In the genomic region with DNA sequence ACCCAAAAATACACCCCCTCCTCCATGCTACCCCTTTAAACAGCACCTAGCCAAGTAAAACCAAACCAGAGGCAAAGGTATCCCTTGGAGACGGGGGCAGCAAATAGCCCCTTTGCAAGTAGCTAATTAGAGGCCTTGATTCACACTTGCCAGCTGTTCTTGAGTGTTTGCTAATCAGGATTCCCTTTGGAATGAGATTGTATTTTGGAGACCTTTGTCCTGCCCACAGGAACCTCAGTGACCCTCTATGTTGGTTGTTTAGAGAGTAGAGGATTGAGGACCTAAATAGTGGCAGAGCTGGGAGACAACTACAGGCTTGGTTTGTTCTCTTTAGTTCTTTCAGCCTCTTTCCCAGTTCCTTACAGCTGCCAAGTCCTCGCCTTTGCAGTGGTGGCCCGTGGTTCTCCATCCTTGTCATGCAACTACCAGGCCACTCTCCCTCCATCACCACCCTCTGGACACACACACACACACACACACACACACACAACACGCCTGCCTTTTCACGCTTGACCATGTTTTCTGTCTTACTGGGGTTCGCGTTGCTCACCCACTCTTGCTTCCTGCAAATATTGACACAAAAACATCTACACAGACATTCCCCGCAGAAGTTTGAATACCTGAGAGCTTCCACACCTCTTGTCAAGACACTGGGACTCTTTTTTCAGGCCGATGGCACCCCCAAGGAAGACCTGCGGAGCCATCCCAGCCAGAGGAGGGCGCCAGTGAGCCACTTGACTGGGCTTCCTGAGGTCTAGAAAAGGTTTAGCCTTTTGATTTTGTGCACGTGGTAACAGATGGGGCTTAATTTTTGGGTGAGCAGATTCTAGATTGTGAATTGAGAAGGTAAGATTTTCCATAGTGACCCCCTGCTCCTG, we compare ENCODE assay signal across 8 cellular contexts.
A peak's percentile ranks its signal among the peaks of the same experiment; 100 is the strongest.
DNase-seq lines count a peak whose midpoint lies in the region; ATAC-seq and TF ChIP-seq lines count a peak whose summit lies in the region.

No MANE protein-coding gene starts in this region.

- no peaks in the 10 kb centered on the region for H3K27me3 Mint-ChIP-seq in activated B cell treated with CpG ODN at 0.5 μM for 24 hours

- intact Hi-C loops in activated B cell treated with CpG ODN at 0.5 μM for 24 hours (cut with micrococcal nuclease): loop anchor here (1.0 to 5.0 kb wide), 9 partner anchors 12 to 1130 kb away; partner anchors contain the start of gene GPR183

- peaks cover 21% of the 10 kb centered on the region for H3K36me3 Mint-ChIP-seq in activated B cell treated with CpG ODN at 0.5 μM for 24 hours (ENCODE audit: low read depth)
- H3K36me3 Mint-ChIP-seq in stimulated activated effector memory CD8-positive, alpha-beta T cell treated with anti-CD3 and anti-CD28 coated beads, Interleukin-12 subunit alpha, Interleukin-12 subunit beta, amount 100 ng/mL, for 72 hours: peaks cover 28% of the 10 kb centered on the region

- CTCF ChIA-PET in AG04449 (lab: Yijun Ruan, JAX) (interaction anchor here (0.8 to 3.4 kb wide), 5 partner anchors 48 to 734 kb away, joined by 3 to 14 read pairs (median 4); no protein-coding TSS in a partner anchor), activated B cell treated with CpG ODN at 0.5 μM for 24 hours (lab: Charles Lee) (interaction anchor here (0.7 to 12.6 kb wide), 39 partner anchors 8 to 219 kb away, joined by 3 to 217 read pairs (median 5); partner anchors contain the start of gene GPR183)

- TF ChIP-seq EP300 in Ishikawa (IDR thresholded peaks at IDR 0.05; ENCODE audit: borderline replicate concordance): no peak

- no peaks in the 10 kb centered on the region for H3K9me3 Mint-ChIP-seq in activated B cell treated with CpG ODN at 0.5 μM for 24 hours
- no peaks in the 10 kb centered on the region for H3K9me3 Mint-ChIP-seq in stimulated activated effector memory CD8-positive, alpha-beta T cell treated with anti-CD3 and anti-CD28 coated beads, Interleukin-12 subunit alpha, Interleukin-12 subunit beta, amount 100 ng/mL, for 72 hours

- TF ChIP-seq CTCF in AG04449 (IDR thresholded peaks at IDR 0.05; ENCODE audit: insufficient read depth, low read length, missing control alignments) (peak; percentile 37), activated B cell treated with CpG ODN at 0.5 μM for 24 hours (IDR thresholded peaks at IDR 0.05) (peak; percentile 94), cardiac fibroblast (IDR thresholded peaks at IDR 0.05; ENCODE audit: low read depth, low read length) (peak; percentile 72)

- DNase-seq in AG04449 (ENCODE audit: low read depth, low spot score): no peak
- peak; percentile 81 for DNase-seq in activated B cell treated with CpG ODN at 0.5 μM for 24 hours
- peak; percentile 10 to 46 for DNase-seq in cardiac fibroblast (ENCODE audit: low read depth in 2 of 2)
- DNase-seq in medulla oblongata (ENCODE audit: extremely low spot score): peak; percentile 44
- DNase-seq in stimulated activated effector memory CD8-positive, alpha-beta T cell treated with anti-CD3 and anti-CD28 coated beads, Interleukin-12 subunit alpha, Interleukin-12 subunit beta, amount 100 ng/mL, for 72 hours (ENCODE audit: low spot score in 2 of 2): peak; percentile 80 to 91
- no peak for DNase-seq in GF-D8 (lab: John Stamatoyannopoulos, UW)

- ATAC-seq in GM19023 (IDR thresholded peaks at IDR 0.05; ENCODE audit: unreplicated experiment) (peak; percentile 66), activated B cell treated with CpG ODN at 0.5 μM for 24 hours (ENCODE audit: low read depth) (peak; percentile 78)
- peak; percentile 72 for ATAC-seq in stimulated activated effector memory CD8-positive, alpha-beta T cell treated with anti-CD3 and anti-CD28 coated beads, Interleukin-12 subunit alpha, Interleukin-12 subunit beta, amount 100 ng/mL, for 72 hours

- TF ChIP-seq RAD21 in Ishikawa (IDR thresholded peaks at IDR 0.05; ENCODE audit: low read depth): peak; percentile 70

- peak overlapping the region; percentile 12 for H3K4me3 Mint-ChIP-seq in activated B cell treated with CpG ODN at 0.5 μM for 24 hours
- H3K4me3 Mint-ChIP-seq in stimulated activated effector memory CD8-positive, alpha-beta T cell treated with anti-CD3 and anti-CD28 coated beads, Interleukin-12 subunit alpha, Interleukin-12 subunit beta, amount 100 ng/mL, for 72 hours: no peak overlapping the region

- H3K4me1 Mint-ChIP-seq in activated B cell treated with CpG ODN at 0.5 μM for 24 hours: peaks cover 43% of the 10 kb centered on the region
- H3K4me1 Mint-ChIP-seq in stimulated activated effector memory CD8-positive, alpha-beta T cell treated with anti-CD3 and anti-CD28 coated beads, Interleukin-12 subunit alpha, Interleukin-12 subunit beta, amount 100 ng/mL, for 72 hours: peaks cover 35% of the 10 kb centered on the region

- H3K4me3 ChIP-seq in AG04449 (ENCODE audit: low read depth, low read length): no peak overlapping the region
- H3K4me3 ChIP-seq in cardiac fibroblast (replicated peaks in 1 of 2; ENCODE audit: low read depth in 2 of 2, low read length in 2 of 2): no peak overlapping the region

- peak overlapping the region; percentile 84 for H3K27ac Mint-ChIP-seq in activated B cell treated with CpG ODN at 0.5 μM for 24 hours
- H3K27ac Mint-ChIP-seq in stimulated activated effector memory CD8-positive, alpha-beta T cell treated with anti-CD3 and anti-CD28 coated beads, Interleukin-12 subunit alpha, Interleukin-12 subunit beta, amount 100 ng/mL, for 72 hours: peak overlapping the region; percentile 51

- POLR2A ChIA-PET in AG04449 (lab: Yijun Ruan, JAX) (no interaction called here), activated B cell treated with CpG ODN at 0.5 μM for 24 hours (lab: Charles Lee) (interaction anchor here (0.5 to 2.4 kb wide), 12 partner anchors 11 to 169 kb away, joined by 3 to 25 read pairs (median 4); partner anchors contain the start of gene GPR183)

TF ChIP-seq in Ishikawa, 13 proteins besides CTCF, POLR2A, EP300 and RAD21:
- TF ChIP-seq TCF12 (IDR thresholded peaks at IDR 0.05; ENCODE audit: low read depth): no peak
- TF ChIP-seq CEBPB (IDR thresholded peaks at IDR 0.05): no peak
- TF ChIP-seq CREB1 (IDR thresholded peaks at IDR 0.05; ENCODE audit: low read depth): no peak
- no peak for TF ChIP-seq TAF1 (IDR thresholded peaks at IDR 0.05; ENCODE audit: low read depth)
- no peak for TF ChIP-seq NFIC (IDR thresholded peaks at IDR 0.05)
- TF ChIP-seq FOXM1 (IDR thresholded peaks at IDR 0.05; ENCODE audit: borderline replicate concordance, low read depth): no peak
- no peak for TF ChIP-seq YY1 (IDR thresholded peaks at IDR 0.05; ENCODE audit: low read depth)
- no peak for TF ChIP-seq MAX (IDR thresholded peaks at IDR 0.05)
- no peak for TF ChIP-seq ZBTB7A (IDR thresholded peaks at IDR 0.05; ENCODE audit: low read depth)
- TF ChIP-seq, protein P1, sequence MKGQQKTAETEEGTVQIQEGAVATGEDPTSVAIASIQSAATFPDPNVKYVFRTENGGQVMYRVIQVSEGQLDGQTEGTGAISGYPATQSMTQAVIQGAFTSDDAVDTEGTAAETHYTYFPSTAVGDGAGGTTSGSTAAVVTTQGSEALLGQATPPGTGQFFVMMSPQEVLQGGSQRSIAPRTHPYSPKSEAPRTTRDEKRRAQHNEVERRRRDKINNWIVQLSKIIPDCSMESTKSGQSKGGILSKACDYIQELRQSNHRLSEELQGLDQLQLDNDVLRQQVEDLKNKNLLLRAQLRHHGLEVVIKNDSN (IDR thresholded peaks at IDR 0.05): no peak
- no peak for TF ChIP-seq TEAD4 (IDR thresholded peaks at IDR 0.05)
- TF ChIP-seq EGR1 (IDR thresholded peaks at IDR 0.05): no peak
- TF ChIP-seq, protein P2, sequence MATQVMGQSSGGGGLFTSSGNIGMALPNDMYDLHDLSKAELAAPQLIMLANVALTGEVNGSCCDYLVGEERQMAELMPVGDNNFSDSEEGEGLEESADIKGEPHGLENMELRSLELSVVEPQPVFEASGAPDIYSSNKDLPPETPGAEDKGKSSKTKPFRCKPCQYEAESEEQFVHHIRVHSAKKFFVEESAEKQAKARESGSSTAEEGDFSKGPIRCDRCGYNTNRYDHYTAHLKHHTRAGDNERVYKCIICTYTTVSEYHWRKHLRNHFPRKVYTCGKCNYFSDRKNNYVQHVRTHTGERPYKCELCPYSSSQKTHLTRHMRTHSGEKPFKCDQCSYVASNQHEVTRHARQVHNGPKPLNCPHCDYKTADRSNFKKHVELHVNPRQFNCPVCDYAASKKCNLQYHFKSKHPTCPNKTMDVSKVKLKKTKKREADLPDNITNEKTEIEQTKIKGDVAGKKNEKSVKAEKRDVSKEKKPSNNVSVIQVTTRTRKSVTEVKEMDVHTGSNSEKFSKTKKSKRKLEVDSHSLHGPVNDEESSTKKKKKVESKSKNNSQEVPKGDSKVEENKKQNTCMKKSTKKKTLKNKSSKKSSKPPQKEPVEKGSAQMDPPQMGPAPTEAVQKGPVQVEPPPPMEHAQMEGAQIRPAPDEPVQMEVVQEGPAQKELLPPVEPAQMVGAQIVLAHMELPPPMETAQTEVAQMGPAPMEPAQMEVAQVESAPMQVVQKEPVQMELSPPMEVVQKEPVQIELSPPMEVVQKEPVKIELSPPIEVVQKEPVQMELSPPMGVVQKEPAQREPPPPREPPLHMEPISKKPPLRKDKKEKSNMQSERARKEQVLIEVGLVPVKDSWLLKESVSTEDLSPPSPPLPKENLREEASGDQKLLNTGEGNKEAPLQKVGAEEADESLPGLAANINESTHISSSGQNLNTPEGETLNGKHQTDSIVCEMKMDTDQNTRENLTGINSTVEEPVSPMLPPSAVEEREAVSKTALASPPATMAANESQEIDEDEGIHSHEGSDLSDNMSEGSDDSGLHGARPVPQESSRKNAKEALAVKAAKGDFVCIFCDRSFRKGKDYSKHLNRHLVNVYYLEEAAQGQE (IDR thresholded peaks at IDR 0.05; ENCODE audit: low read depth): no peak

Comparison
In these comparisons a context has a peak if more than half of its experiments do, and no peak if none do; other contexts are left out.
1. DNase-seq: peak in activated B cell treated with CpG ODN at 0.5 μM for 24 hours (single experiment), cardiac fibroblast (2 of 2), medulla oblongata (single experiment) and stimulated activated effector memory CD8-positive, alpha-beta T cell treated with anti-CD3 and anti-CD28 coated beads, Interleukin-12 subunit alpha, Interleukin-12 subunit beta, amount 100 ng/mL, for 72 hours (2 of 2); none in AG04449 (single experiment) and GF-D8 (single experiment).
2. CTCF ChIP-seq: peak in every context shown above with its lines; median percentile 94 in activated B cell treated with CpG ODN at 0.5 μM for 24 hours; 72 in cardiac fibroblast; 37 in AG04449.
3. Peak in every context shown above with its lines, with median percentiles within 50 percentile points of each other: ATAC-seq.